Comparison of ENCODE assay signal across 21 cellular contexts in genomic region chr13:61148691-61149332, GRCh38.
"Had no signal": no experiment of that assay in that cellular context is flagged by ENCODE, and none has a peak within 500 bp of the region (broad histone marks: within the 10 kb centered on the region; RNA-seq: fewer than 3 reads in every experiment).

No MANE protein-coding gene starts in this region.

- H3K27ac Mint-ChIP-seq: activated naive CD8-positive, alpha-beta T cell treated with anti-CD3 and anti-CD28 coated beads for 36 hours; activated T-helper 17 cell treated with anti-CD3 and anti-CD28 coated beads, Interleukin-2, amount 50 U/mL, for 72 hours; brain; natural killer cell had no signal

- H3K4me1 Mint-ChIP-seq: activated naive CD8-positive, alpha-beta T cell treated with anti-CD3 and anti-CD28 coated beads for 36 hours; activated T-helper 17 cell treated with anti-CD3 and anti-CD28 coated beads, Interleukin-2, amount 50 U/mL, for 72 hours; natural killer cell had no signal

- H3K4me1 ChIP-seq: colonic mucosa, left lung, thyroid gland had no signal

- H3K27me3 ChIP-seq: colonic mucosa, left lung, thyroid gland had no signal

- H3K36me3 Mint-ChIP-seq: activated naive CD8-positive, alpha-beta T cell treated with anti-CD3 and anti-CD28 coated beads for 36 hours; brain had no signal

- H3K4me3 ChIP-seq: colonic mucosa, left lung, thyroid gland had no signal

- ATAC-seq: activated T-helper 17 cell treated with anti-CD3 and anti-CD28 coated beads, Interleukin-2, amount 50 U/mL, for 72 hours; left lung; natural killer cell had no signal

- H3K36me3 ChIP-seq: colonic mucosa, left lung, thyroid gland, WERI-Rb-1 had no signal

- DNase-seq: activated CD4-positive, alpha-beta T cell treated with anti-CD3 and anti-CD28 coated beads for 1 hour; activated CD4-positive, alpha-beta T cell treated with anti-CD3 and anti-CD28 coated beads, Interleukin-2, amount 50 U/mL, for 48 hours; activated naive CD4-positive, alpha-beta T cell; activated naive CD8-positive, alpha-beta T cell treated with anti-CD3 and anti-CD28 coated beads for 36 hours; amniotic stem cell; central memory CD4-positive, alpha-beta T cell; colonic mucosa; erythroblast; head of caudate nucleus; kidney; left lung; natural killer cell; nucleus accumbens; posterior cingulate gyrus; stimulated activated CD4-positive, alpha-beta T cell treated with anti-CD3 and anti-CD28 coated beads, Interleukin-2, amount 100 ng/mL, for 24 hours; stimulated activated naive CD4-positive, alpha-beta T cell treated with Interleukin-2 at 50 U/mL for 16 hours; T1000; thyroid gland; WERI-Rb-1 had no signal

- H3K9me3 ChIP-seq: colonic mucosa, thyroid gland had no signal

- H3K4me3 Mint-ChIP-seq: activated naive CD8-positive, alpha-beta T cell treated with anti-CD3 and anti-CD28 coated beads for 36 hours; activated T-helper 17 cell treated with anti-CD3 and anti-CD28 coated beads, Interleukin-2, amount 50 U/mL, for 72 hours; brain; natural killer cell had no signal

- H3K27me3 Mint-ChIP-seq: activated naive CD8-positive, alpha-beta T cell treated with anti-CD3 and anti-CD28 coated beads for 36 hours; activated T-helper 17 cell treated with anti-CD3 and anti-CD28 coated beads, Interleukin-2, amount 50 U/mL, for 72 hours had no signal
